17 cellular contexts compared by ENCODE assay signal in genomic region chr11:75279273-75279672, GRCh38. TPM values are rescaled to one million over a fixed set of nuclear protein-coding genes. Genes with fewer than 3 reads are reported as not detected.
A peak's percentile ranks its signal among the peaks of the same experiment; 100 is the strongest.
DNase-seq lines count a peak whose midpoint lies in the region; ATAC-seq and TF ChIP-seq lines count a peak whose summit lies in the region.
"Had no signal": no experiment of that assay in that cellular context is flagged by ENCODE, and none has a peak within 500 bp of the region (broad histone marks: within the 10 kb centered on the region; RNA-seq: fewer than 3 reads in every experiment).

No MANE protein-coding gene starts in this region.

- no peak overlapping the region for H3K4me2 ChIP-seq in GM23338

- no peak overlapping the region for H3K4me3 ChIP-seq in GM23338
- H3K4me3 ChIP-seq: cardiac muscle cell had no signal

- no peak overlapping the region for H3K4me3 Mint-ChIP-seq in activated T-cell treated with anti-CD3 and anti-CD28 coated beads, Interleukin-2, amount 50 U/mL, for 24 hours
- no peak overlapping the region for H3K4me3 Mint-ChIP-seq in GM23338
- no peak overlapping the region for H3K4me3 Mint-ChIP-seq in effector memory CD8-positive, alpha-beta T cell
- H3K4me3 Mint-ChIP-seq: activated naive CD4-positive, alpha-beta T cell treated with anti-CD3 and anti-CD28 coated beads, Interleukin-2, amount 50 U/mL, for 24 hours; T-helper 2 cell treated with Interferon-gamma antibody and Interleukin-4, amounts not matched to agents 5 μg/mL and 100 μg/mL, for 36 hours had no signal

- no peak overlapping the region for H3K27ac ChIP-seq in GM23338 (ENCODE audit: low read depth)
- H3K27ac ChIP-seq: cardiac muscle cell had no signal

- H3K36me3 Mint-ChIP-seq in activated T-cell treated with anti-CD3 and anti-CD28 coated beads, Interleukin-2, amount 50 U/mL, for 24 hours (ENCODE audit: low read depth), result peaks cover 17% of the 10 kb centered on the region
- peaks cover 82% of the 10 kb centered on the region for H3K36me3 Mint-ChIP-seq in GM23338 (ENCODE audit: low read depth)
- H3K36me3 Mint-ChIP-seq in effector memory CD8-positive, alpha-beta T cell (ENCODE audit: insufficient read depth), result peaks cover 5% of the 10 kb centered on the region

- intact Hi-C loops in posterior vena cava (cut with DNase I), result no loop called here

- H3K27me3 ChIP-seq in GM23338 (ENCODE audit: insufficient read depth), result no peaks in the 10 kb centered on the region
- H3K27me3 ChIP-seq: cardiac muscle cell had no signal

- no peak for ATAC-seq in GM23338
- ATAC-seq in effector memory CD8-positive, alpha-beta T cell (replicated peaks), result no peak
- ATAC-seq: activated CD4-positive, CD25-positive, alpha-beta regulatory T cell treated with anti-CD3 and anti-CD28 coated beads, Interleukin-2, amount 50 U/mL, for 24 hours had no signal

- H2AFZ ChIP-seq in GM23338, result no peak overlapping the region

- H3K4me1 ChIP-seq in GM23338 (ENCODE audit: insufficient read depth), result peaks cover 5% of the 10 kb centered on the region; the same call in 1 of the 2 replicates

- no peak for TF ChIP-seq CTCF in GM23338 (conservative IDR thresholded peaks at IDR 0.05; ENCODE audit: low read depth in 2 of 2)

- no peaks in the 10 kb centered on the region for H3K9me3 Mint-ChIP-seq in activated T-cell treated with anti-CD3 and anti-CD28 coated beads, Interleukin-2, amount 50 U/mL, for 24 hours
- H3K9me3 Mint-ChIP-seq in GM23338, result no peaks in the 10 kb centered on the region
- no peaks in the 10 kb centered on the region for H3K9me3 Mint-ChIP-seq in effector memory CD8-positive, alpha-beta T cell
- H3K9me3 Mint-ChIP-seq: activated naive CD4-positive, alpha-beta T cell treated with anti-CD3 and anti-CD28 coated beads, Interleukin-2, amount 50 U/mL, for 24 hours; T-helper 2 cell treated with Interferon-gamma antibody and Interleukin-4, amounts not matched to agents 5 μg/mL and 100 μg/mL, for 36 hours had no signal

- no peaks in the 10 kb centered on the region for H3K27me3 Mint-ChIP-seq in activated T-cell treated with anti-CD3 and anti-CD28 coated beads, Interleukin-2, amount 50 U/mL, for 24 hours
- peaks cover 15% of the 10 kb centered on the region for H3K27me3 Mint-ChIP-seq in GM23338 (ENCODE audit: insufficient read depth, low read depth, poor library complexity)
- no peaks in the 10 kb centered on the region for H3K27me3 Mint-ChIP-seq in effector memory CD8-positive, alpha-beta T cell
- H3K27me3 Mint-ChIP-seq: activated naive CD4-positive, alpha-beta T cell treated with anti-CD3 and anti-CD28 coated beads, Interleukin-2, amount 50 U/mL, for 24 hours had no signal

- no peaks in the 10 kb centered on the region for H3F3A ChIP-seq in GM23338 (replicated peaks; ENCODE audit: low read depth)

- H3K79me2 ChIP-seq in GM23338 (replicated peaks; ENCODE audit: insufficient read depth), result no peaks in the 10 kb centered on the region

- peaks cover 41% of the 10 kb centered on the region for H3K4me1 Mint-ChIP-seq in activated T-cell treated with anti-CD3 and anti-CD28 coated beads, Interleukin-2, amount 50 U/mL, for 24 hours (ENCODE audit: low read depth)
- peaks cover 36% of the 10 kb centered on the region for H3K4me1 Mint-ChIP-seq in GM23338
- H3K4me1 Mint-ChIP-seq in effector memory CD8-positive, alpha-beta T cell (ENCODE audit: low read depth in 2 of 2), result peaks cover 31 to 33% of the 10 kb centered on the region in 2 donors

- no peaks in the 10 kb centered on the region for H4K20me1 ChIP-seq in GM23338 (replicated peaks; ENCODE audit: insufficient read depth)

- H3K27ac Mint-ChIP-seq in activated T-cell treated with anti-CD3 and anti-CD28 coated beads, Interleukin-2, amount 50 U/mL, for 24 hours, result no peak overlapping the region
- H3K27ac Mint-ChIP-seq in GM23338, result no peak overlapping the region
- H3K27ac Mint-ChIP-seq in effector memory CD8-positive, alpha-beta T cell, result peak overlapping the region; percentile 84 to 96

- no peaks in the 10 kb centered on the region for H3K36me3 ChIP-seq in GM23338 (ENCODE audit: insufficient read depth)
- H3K36me3 ChIP-seq: cardiac muscle cell had no signal

- no peaks in the 10 kb centered on the region for H3K9me2 ChIP-seq in GM23338 (ENCODE audit: insufficient read depth)

- peak; percentile 19 for DNase-seq in activated T-cell treated with anti-CD3 and anti-CD28 coated beads, Interleukin-2, amount 50 U/mL, for 24 hours
- DNase-seq in activated T-cell treated with anti-CD3 and anti-CD28 coated beads, Interleukin-2, amount 50 U/mL, for 1 hour, result no peak
- DNase-seq in GM23338 (ENCODE audit: low spot score) (peak; percentile 40), posterior vena cava (ENCODE audit: low spot score) (peak; percentile 47), retina (no peak), DMS 273 treated with DMSO at 0.1 percent for 48 hours (lab: John Stamatoyannopoulos, UW) (no peak), DMS53 (lab: John Stamatoyannopoulos, UW) (no peak)
- no peak for DNase-seq in effector memory CD8-positive, alpha-beta T cell
- DNase-seq: GDM1, hypothalamus, Karpas-422, NCI-H2171 treated with DMSO at 0.1 percent for 48 hours, SHP77 treated with DMSO at 0.1 percent for 48 hours had no signal

TF ChIP-seq in GM23338, 12 proteins besides CTCF, POLR2A, EP300 and RAD21 (continues in another document):
- TF ChIP-seq EZH2 (IDR thresholded peaks at IDR 0.05; ENCODE audit: low read depth, unreplicated experiment) (no peak), EZH2phosphoT487 (IDR thresholded peaks at IDR 0.05; ENCODE audit: unreplicated experiment) (no peak), ZNF331 (CRISPR knock-in tag; IDR thresholded peaks at IDR 0.05; ENCODE audit: low read depth) (no peak), ZNF114 (CRISPR knock-in tag; IDR thresholded peaks at IDR 0.05) (no peak), CREB1 (CRISPR knock-in tag; IDR thresholded peaks at IDR 0.05; ENCODE audit: low read depth) (no peak), JUNB (IDR thresholded peaks at IDR 0.05; ENCODE audit: unreplicated experiment) (no peak), ETS1 (IDR thresholded peaks at IDR 0.05) (no peak)

RNA-seq across cellular contexts. Expression of gene TPBGL, which starts 38.7 kb away (rescaled TPM):
- 0.16 and 0.21 TPM in 2 replicates for total RNA-seq in GM23338 (2014; rRNA removed; shearing (Covaris generic))
- 0.08 and 0.40 TPM in 2 replicates for polyA plus RNA-seq in GM23338 (2016; fragmentation: Nextera tagmentation; extraction: Ambion mirVana)
- total RNA-seq in posterior vena cava, result under 1 TPM; 0.46 to 0.67 TPM

Comparison
In these comparisons a context has a peak if more than half of its experiments do, and no peak if none do; other contexts are left out.
1. DNase-seq: peak in activated T-cell treated with anti-CD3 and anti-CD28 coated beads, Interleukin-2, amount 50 U/mL, for 24 hours (single experiment), GM23338 (single experiment) and posterior vena cava (single experiment); none in activated T-cell treated with anti-CD3 and anti-CD28 coated beads, Interleukin-2, amount 50 U/mL, for 1 hour (single experiment), effector memory CD8-positive, alpha-beta T cell (0 of 3), retina (single experiment), DMS 273 treated with DMSO at 0.1 percent for 48 hours (single experiment) and DMS53 (single experiment).
2. H3K27ac Mint-ChIP-seq: peak in effector memory CD8-positive, alpha-beta T cell (2 of 2); none in activated T-cell treated with anti-CD3 and anti-CD28 coated beads, Interleukin-2, amount 50 U/mL, for 24 hours (single experiment) and GM23338 (single experiment).